25 cellular contexts compared by ENCODE assay signal in the genomic region with DNA sequence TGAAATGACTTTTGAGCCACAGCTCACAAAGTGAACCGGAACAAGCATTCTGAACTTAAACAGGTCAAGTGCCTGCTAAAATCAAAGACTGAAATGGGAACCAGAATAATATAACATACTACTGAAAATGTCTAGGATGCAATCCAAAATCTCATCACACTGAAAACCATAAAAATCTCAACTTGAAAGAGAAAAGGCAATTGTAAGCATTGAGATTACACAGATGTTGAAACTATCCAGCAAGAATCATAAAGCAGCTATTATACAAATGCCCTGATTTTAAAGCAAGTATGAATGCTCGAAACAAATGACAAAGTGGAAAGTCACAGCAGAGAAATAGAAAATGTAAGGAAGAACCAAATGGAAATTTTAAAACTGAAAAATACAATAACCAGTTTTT.
"Had no signal": no experiment of that assay in that cellular context is flagged by ENCODE, and none has a peak within 500 bp of the region (broad histone marks: within the 10 kb centered on the region; RNA-seq: fewer than 3 reads in every experiment).

No MANE protein-coding gene starts in this region.

- H3K27me3 ChIP-seq: colonic mucosa, esophagus muscularis mucosa, heart right ventricle, left lung, right atrium auricular region, spleen, testis, tibial nerve, vagina had no signal

- H3K4me1 ChIP-seq: colonic mucosa, left lung, parathyroid adenoma, right atrium auricular region, spleen, testis, tibial nerve, vagina had no signal

- DNase-seq: colonic mucosa; effector memory CD4-positive, alpha-beta T cell; foreskin fibroblast; glutamatergic neuron; heart right ventricle; hippocampal formation; left cardiac atrium; left lung; mesendoderm; midbrain; naive thymus-derived CD8-positive, alpha-beta T cell; occipital lobe; spleen; stimulated activated CD4-positive, alpha-beta T cell treated with anti-CD3 and anti-CD28 coated beads, Interleukin-4, amount 100 ng/mL, for 4 hours; stimulated activated naive CD8-positive, alpha-beta T cell treated with anti-CD3 and anti-CD28 coated beads, Interleukin-15, Interleukin-2, amounts not matched to agents 100 U/mL and 50 U/mL, for 24 hours; substantia nigra; testis had no signal

- H3K4me3 ChIP-seq: colonic mucosa, esophagus muscularis mucosa, heart right ventricle, left lung, right atrium auricular region, skin epidermis, spleen, testis, tibial nerve, vagina had no signal

- H2AFZ ChIP-seq: parathyroid adenoma had no signal

- H3K79me2 ChIP-seq: parathyroid adenoma had no signal

- H3K27ac ChIP-seq: colonic mucosa, esophagus muscularis mucosa, heart right ventricle, left lung, parathyroid adenoma, right atrium auricular region, skin epidermis, spleen, testis, tibial nerve, vagina had no signal

- H3K36me3 ChIP-seq: colonic mucosa, esophagus muscularis mucosa, heart right ventricle, left lung, right atrium auricular region, spleen, tibial nerve, vagina had no signal

- ATAC-seq: heart right ventricle; left cardiac atrium; left lung; naive thymus-derived CD8-positive, alpha-beta T cell; sciatic nerve; stimulated activated memory B cell treated with anti-CD40 and anti-IgM and Interleukin-4, amounts not matched to agents 10 μg/mL and 1 μg/mL and 100 μg/mL, for 72 hours; stimulated activated naive CD8-positive, alpha-beta T cell treated with anti-CD3 and anti-CD28 coated beads, Interleukin-15, Interleukin-2, amounts not matched to agents 100 U/mL and 50 U/mL, for 24 hours had no signal

- H3K9ac ChIP-seq: parathyroid adenoma had no signal

- H3K9me3 ChIP-seq: colonic mucosa, esophagus muscularis mucosa, heart right ventricle, left lung, right atrium auricular region, spleen, testis, vagina had no signal
